In genomic region chr16:56608876-56609462, GRCh38 we compare ENCODE assay signal across 8 cellular contexts. TPM values are rescaled to one million over a fixed set of nuclear protein-coding genes. Genes with fewer than 3 reads are reported as not detected.
DNase-seq lines count a peak whose midpoint lies in the region; ATAC-seq, FAIRE-seq and TF ChIP-seq lines count a peak whose summit lies in the region.

No MANE protein-coding gene starts in this region.

- intact Hi-C loops in HepG2 (cut with micrococcal nuclease; ENCODE audit: unreplicated experiment): loop anchor here (2.0 to 10.0 kb wide), 3 partner anchors 18 to 256 kb away; partner anchors contain the start of genes MT1B, MT1F and SLC12A3
- intact Hi-C loops in thyroid gland (cut with DNase I): loop anchor here (5.0 to 10.0 kb wide), 2 partner anchors 78 to 94 kb away; no protein-coding TSS in a partner anchor

- DNase-seq in astrocyte of the hippocampus (ENCODE audit: low read depth, low spot score): peak; percentile 38
- DNase-seq in HepG2 (ENCODE audit: low spot score): no peak
- DNase-seq in thyroid gland: peak in 1 of 2 donors; percentile 22
- no peak for DNase-seq in NCI-H146 treated with DMSO at 0.1 percent for 48 hours (lab: John Stamatoyannopoulos, UW; ENCODE audit: unreplicated experiment)
- DNase-seq in HPDE6-E6E7 (ENCODE audit: extremely low spot score): no peak
- no peak for DNase-seq in KG1 (lab: John Stamatoyannopoulos, UW)

- TSS peak; percentile 98 for BruUV-seq in HepG2 (replicated peaks; lab: Mats Ljungman, UMichigan)

- WGBS in HUES64: 3% methylated on average over 19 of the region's 21 CpGs
- WGBS in HepG2 (ENCODE audit: low lambda C conversion rate): 2% methylated on average over 20 of the region's 21 CpGs
- 1 to 2% methylated on average over 21 of the region's 21 CpGs for WGBS in thyroid gland, 2 donors

- H3K9ac ChIP-seq in HUES64 (ENCODE audit: low read depth, low read length): no peak overlapping the region
- peak overlapping the region; percentile 68 for H3K9ac ChIP-seq in HepG2 (ENCODE audit: insufficient read depth, low read depth, low read length)

- H3K27me3 ChIP-seq in HUES64 (ENCODE audit: insufficient read depth, low read length) (peaks cover 92% of the 10 kb centered on the region), HepG2 (ENCODE audit: control insufficient read depth in 1 of 2, insufficient read depth in 2 of 2, low read length in 2 of 2) (no peaks in the 10 kb centered on the region; a peak in 1 of 5 replicates), thyroid gland (no peaks in the 10 kb centered on the region)

- H3K9me3 ChIP-seq in HUES64 (ENCODE audit: insufficient read depth, low read depth, low read length) (no peaks in the 10 kb centered on the region), HepG2 (ENCODE audit: low read length) (no peaks in the 10 kb centered on the region), thyroid gland (no peaks in the 10 kb centered on the region)

- in situ Hi-C loops in HepG2 (cut with HindIII; ENCODE audit: extremely low pct_ligation_motif_present, low pct_unique_long_range_greater_than_20kb): no loop called here

- H3K36me3 ChIP-seq in HUES64 (ENCODE audit: insufficient read depth, low read length) (no peaks in the 10 kb centered on the region), HepG2 (replicated peaks in 1 of 2; ENCODE audit: control insufficient read depth in 1 of 2, insufficient read depth in 2 of 2, low read length in 2 of 2) (no peaks in the 10 kb centered on the region), thyroid gland (no peaks in the 10 kb centered on the region)

- POLR2A ChIA-PET in HepG2 (lab: Yijun Ruan, JAX): interaction anchor here (0.7 to 5.3 kb wide), 12 partner anchors 16 to 395 kb away, joined by 3 to 83 read pairs (median 5); partner anchors contain the start of genes HERPUD1, MT1E, MT1F and MT1X

- no peak for ATAC-seq in HepG2

- TF ChIP-seq POLR2A in HepG2 (IDR thresholded peaks at IDR 0.05; ENCODE audit: insufficient read depth in 1 of 2, low read depth in 2 of 2, low read length in 2 of 2) (no peak), thyroid gland (IDR thresholded peaks at IDR 0.05) (no peak)

- H3K4me2 ChIP-seq in HepG2 (ENCODE audit: low read depth, low read length): peak overlapping the region; percentile 91

- TF ChIP-seq RAD21 in HepG2 (CRISPR knock-in tag; IDR thresholded peaks at IDR 0.05): no peak

- H2AFZ ChIP-seq in HepG2 (ENCODE audit: low read length): no peak overlapping the region

- H3K4me3 ChIP-seq in HUES64 (ENCODE audit: low read length) (peak overlapping the region; percentile 53), HepG2 (replicated peaks in 1 of 3; ENCODE audit: insufficient read depth in 1 of 3, low read depth in 2 of 3, low read length in 3 of 3) (peak overlapping the region; percentile 75 to 84 (median 76)), thyroid gland (replicated peaks in 1 of 3) (peak overlapping the region; percentile 61 to 67 (median 64))

- no peaks in the 10 kb centered on the region for H4K20me1 ChIP-seq in HepG2 (ENCODE audit: insufficient read depth, low read length)

- TF ChIP-seq CTCF in C4-2B (conservative IDR thresholded peaks at IDR 0.05): no peak; the same call in 1 of the 2 replicates
- TF ChIP-seq CTCF in HepG2 (CRISPR knock-in tag; IDR thresholded peaks at IDR 0.05): 0 out of 2 replicates have a peak, but pooled peaks have one; percentile 9
- no peak for TF ChIP-seq CTCF in thyroid gland (IDR thresholded peaks at IDR 0.05)

- CTCF ChIA-PET in HepG2 (lab: Yijun Ruan, JAX; ENCODE audit: low intra/inter-chr PET ratio, low total read pairs): no interaction called here

- H3K4me1 ChIP-seq in HUES64 (ENCODE audit: insufficient read depth, low read length): peaks cover 18% of the 10 kb centered on the region
- peaks cover 68% of the 10 kb centered on the region for H3K4me1 ChIP-seq in HepG2 (ENCODE audit: insufficient read depth, low read length)
- H3K4me1 ChIP-seq in thyroid gland: peaks cover 47 to 51% of the 10 kb centered on the region in 2 donors

- no peak for FAIRE-seq in HepG2 (lab: Jason Lieb, UNC)

- TF ChIP-seq EP300 in HepG2 (IDR thresholded peaks at IDR 0.05; ENCODE audit: low read depth in 2 of 2, low read length in 2 of 2) (no peak), HepG2 (CRISPR knock-in tag; IDR thresholded peaks at IDR 0.05; ENCODE audit: borderline replicate concordance) (no peak)

- H3K79me2 ChIP-seq in HepG2 (ENCODE audit: insufficient read depth, low read length): no peaks in the 10 kb centered on the region

- H3K27ac ChIP-seq in C4-2B (peak overlapping the region; percentile 79), HUES64 (ENCODE audit: low read depth, low read length) (no peak overlapping the region), HepG2 (ENCODE audit: extremely low read length, insufficient read depth, low read length) (peak overlapping the region; percentile 39), thyroid gland (peak overlapping the region; percentile 89 to 98 (median 97))

RNA-seq across cellular contexts. Expression of gene MT2A, which starts 0.6 kb away (rescaled TPM):
- 39.0 TPM for polyA plus RNA-seq in HUES64 (2013, experiment 1 of 2)
- polyA plus RNA-seq in HUES64 (2013, experiment 2 of 2): 49.8 TPM
- total RNA-seq in HepG2 (2016; rRNA removed; fragmentation: Illumina TruSeq; extraction: Trizol) (371 and 409 TPM in 2 replicates), thyroid gland (100 to 1,000 TPM in 1 of 4 donors, 10 to 100 TPM in 3; 42.8 to 285 (median 54.6) TPM)
- total RNA-seq in HepG2 (2016; cell fraction: cytosol; rRNA removed; fragmentation: Illumina TruSeq; extraction: Trizol; ENCODE audit: low read depth): 157 and 189 TPM in 2 replicates
- total RNA-seq in HepG2 (2016; cell fraction: insoluble cytoplasmic fraction; rRNA removed; fragmentation: Illumina TruSeq; extraction: Trizol): 352 and 408 TPM in 2 replicates
- total RNA-seq in HepG2 (2016; cell fraction: membrane; rRNA removed; fragmentation: Illumina TruSeq; extraction: Trizol): 229 and 245 TPM in 2 replicates
- 163 and 193 TPM in 2 replicates for total RNA-seq in HepG2 (2016; cell fraction: nucleus; rRNA removed; fragmentation: Illumina TruSeq; extraction: Trizol)
- polyA plus RNA-seq in HepG2 (2011; rRNA removed): 115 and 135 TPM in 2 replicates
- 73.7 and 154 TPM in 2 replicates for polyA plus RNA-seq in HepG2 (2011; cell fraction: cytosol; rRNA removed)
- 59.7 and 92.9 TPM in 2 replicates for polyA plus RNA-seq in HepG2 (2011; cell fraction: nucleus; rRNA removed)
- 238 and 414 TPM in 2 replicates for polyA plus RNA-seq in HepG2 (2012)
- polyA plus RNA-seq in HepG2 (2016; cell fraction: cytosol; fragmentation: Illumina TruSeq; extraction: Trizol; ENCODE audit: low read depth): 372 and 462 TPM in 2 replicates
- 827 and 1,007 TPM in 2 replicates for polyA plus RNA-seq in HepG2 (2016; cell fraction: insoluble cytoplasmic fraction; fragmentation: Illumina TruSeq; extraction: Trizol; ENCODE audit: low read depth)
- polyA plus RNA-seq in HepG2 (2016; cell fraction: membrane; fragmentation: Illumina TruSeq; extraction: Trizol; ENCODE audit: low read depth): 520 and 590 TPM in 2 replicates
- polyA plus RNA-seq in HepG2 (2016; cell fraction: nucleus; fragmentation: Illumina TruSeq; extraction: Trizol; ENCODE audit: insufficient read depth, low read depth): 496 and 540 TPM in 2 replicates
- 32.0 and 145 TPM in 2 replicates for polyA minus RNA-seq in HepG2 (2011; rRNA and poly(A)+ RNA removed; ENCODE audit: low replicate concordance)
- polyA minus RNA-seq in HepG2 (2011; cell fraction: cytosol; rRNA and poly(A)+ RNA removed): 123 and 174 TPM in 2 replicates
- 12.1 and 19.8 TPM in 2 replicates for polyA minus RNA-seq in HepG2 (2011; cell fraction: nucleus; rRNA and poly(A)+ RNA removed)

RNA-seq across cellular contexts. Expression of gene MT1E, which starts 16.6 kb away (rescaled TPM):
- polyA plus RNA-seq in HUES64 (2013, experiment 1 of 2): 13.2 TPM
- polyA plus RNA-seq in HUES64 (2013, experiment 2 of 2): 20.7 TPM
- total RNA-seq in HepG2 (2016; rRNA removed; fragmentation: Illumina TruSeq; extraction: Trizol) (1,072 and 1,398 TPM in 2 replicates), thyroid gland (1,000 to 10,000 TPM in 1 of 4 donors, 100 to 1,000 TPM in 3; 111 to 1,129 (median 368) TPM)
- total RNA-seq in HepG2 (2016; cell fraction: cytosol; rRNA removed; fragmentation: Illumina TruSeq; extraction: Trizol; ENCODE audit: low read depth): 449 and 580 TPM in 2 replicates
- 1,060 and 1,516 TPM in 2 replicates for total RNA-seq in HepG2 (2016; cell fraction: insoluble cytoplasmic fraction; rRNA removed; fragmentation: Illumina TruSeq; extraction: Trizol)
- 620 and 688 TPM in 2 replicates for total RNA-seq in HepG2 (2016; cell fraction: membrane; rRNA removed; fragmentation: Illumina TruSeq; extraction: Trizol)
- 375 and 428 TPM in 2 replicates for total RNA-seq in HepG2 (2016; cell fraction: nucleus; rRNA removed; fragmentation: Illumina TruSeq; extraction: Trizol)
- polyA plus RNA-seq in HepG2 (2011; rRNA removed): 65.7 and 110 TPM in 2 replicates
- 60.2 and 170 TPM in 2 replicates for polyA plus RNA-seq in HepG2 (2011; cell fraction: cytosol; rRNA removed)
- 44.6 and 58.6 TPM in 2 replicates for polyA plus RNA-seq in HepG2 (2011; cell fraction: nucleus; rRNA removed)
- polyA plus RNA-seq in HepG2 (2012): 41.0 and 60.0 TPM in 2 replicates
- polyA plus RNA-seq in HepG2 (2016; cell fraction: cytosol; fragmentation: Illumina TruSeq; extraction: Trizol; ENCODE audit: low read depth): 331 and 417 TPM in 2 replicates
- 916 and 1,090 TPM in 2 replicates for polyA plus RNA-seq in HepG2 (2016; cell fraction: insoluble cytoplasmic fraction; fragmentation: Illumina TruSeq; extraction: Trizol; ENCODE audit: low read depth)
- 493 and 496 TPM in 2 replicates for polyA plus RNA-seq in HepG2 (2016; cell fraction: membrane; fragmentation: Illumina TruSeq; extraction: Trizol; ENCODE audit: low read depth)
- polyA plus RNA-seq in HepG2 (2016; cell fraction: nucleus; fragmentation: Illumina TruSeq; extraction: Trizol; ENCODE audit: insufficient read depth, low read depth): 455 and 459 TPM in 2 replicates
- polyA minus RNA-seq in HepG2 (2011; rRNA and poly(A)+ RNA removed; ENCODE audit: low replicate concordance): 37.7 and 61.5 TPM in 2 replicates
- 10.3 and 29.3 TPM in 2 replicates for polyA minus RNA-seq in HepG2 (2011; cell fraction: cytosol; rRNA and poly(A)+ RNA removed)
- polyA minus RNA-seq in HepG2 (2011; cell fraction: nucleus; rRNA and poly(A)+ RNA removed): 4.0 and 4.5 TPM in 2 replicates

RNA-seq across cellular contexts. Expression of gene MT3, which starts 19.6 kb away (rescaled TPM):
- not detected for polyA plus RNA-seq in HUES64 (2013, experiment 1 of 2)
- polyA plus RNA-seq in HUES64 (2013, experiment 2 of 2): not detected
- total RNA-seq in HepG2 (2016; rRNA removed; fragmentation: Illumina TruSeq; extraction: Trizol) (not detected in 2 replicates), thyroid gland (not detected)
- total RNA-seq in HepG2 (2016; cell fraction: cytosol; rRNA removed; fragmentation: Illumina TruSeq; extraction: Trizol; ENCODE audit: low read depth): not detected in 2 replicates
- total RNA-seq in HepG2 (2016; cell fraction: insoluble cytoplasmic fraction; rRNA removed; fragmentation: Illumina TruSeq; extraction: Trizol): not detected in 2 replicates
- total RNA-seq in HepG2 (2016; cell fraction: membrane; rRNA removed; fragmentation: Illumina TruSeq; extraction: Trizol): not detected in 2 replicates
- not detected in 2 replicates for total RNA-seq in HepG2 (2016; cell fraction: nucleus; rRNA removed; fragmentation: Illumina TruSeq; extraction: Trizol)
- not detected in 2 replicates for polyA plus RNA-seq in HepG2 (2011; rRNA removed)
- polyA plus RNA-seq in HepG2 (2011; cell fraction: cytosol; rRNA removed): not detected in 2 replicates
- polyA plus RNA-seq in HepG2 (2011; cell fraction: nucleus; rRNA removed): not detected in 2 replicates
- polyA plus RNA-seq in HepG2 (2012): not detected in 2 replicates
- not detected in 2 replicates for polyA plus RNA-seq in HepG2 (2016; cell fraction: cytosol; fragmentation: Illumina TruSeq; extraction: Trizol; ENCODE audit: low read depth)
- polyA plus RNA-seq in HepG2 (2016; cell fraction: insoluble cytoplasmic fraction; fragmentation: Illumina TruSeq; extraction: Trizol; ENCODE audit: low read depth): not detected in 2 replicates
- polyA plus RNA-seq in HepG2 (2016; cell fraction: membrane; fragmentation: Illumina TruSeq; extraction: Trizol; ENCODE audit: low read depth): not detected in 2 replicates
- not detected in 2 replicates for polyA plus RNA-seq in HepG2 (2016; cell fraction: nucleus; fragmentation: Illumina TruSeq; extraction: Trizol; ENCODE audit: insufficient read depth, low read depth)
- polyA minus RNA-seq in HepG2 (2011; rRNA and poly(A)+ RNA removed; ENCODE audit: low replicate concordance): not detected in 2 replicates
- polyA minus RNA-seq in HepG2 (2011; cell fraction: cytosol; rRNA and poly(A)+ RNA removed): not detected in 2 replicates
- not detected in 2 replicates for polyA minus RNA-seq in HepG2 (2011; cell fraction: nucleus; rRNA and poly(A)+ RNA removed)

RNA-seq across cellular contexts. Expression of gene MT1M, which starts 23.5 kb away (rescaled TPM):
- polyA plus RNA-seq in HUES64 (2013, experiment 1 of 2): 1.1 TPM
- 1.1 TPM for polyA plus RNA-seq in HUES64 (2013, experiment 2 of 2)
- total RNA-seq in HepG2 (2016; rRNA removed; fragmentation: Illumina TruSeq; extraction: Trizol) (4.6 and 5.5 TPM in 2 replicates), thyroid gland (10 to 100 TPM in 3 of 4 donors, 1 to 10 TPM in 1; 7.1 to 45.5 (median 33.8) TPM)
- 3.8 and 10.7 TPM in 2 replicates for total RNA-seq in HepG2 (2016; cell fraction: cytosol; rRNA removed; fragmentation: Illumina TruSeq; extraction: Trizol; ENCODE audit: low read depth)
- total RNA-seq in HepG2 (2016; cell fraction: insoluble cytoplasmic fraction; rRNA removed; fragmentation: Illumina TruSeq; extraction: Trizol): 4.5 and 5.2 TPM in 2 replicates
- 4.8 and 6.1 TPM in 2 replicates for total RNA-seq in HepG2 (2016; cell fraction: membrane; rRNA removed; fragmentation: Illumina TruSeq; extraction: Trizol)
- 1.6 and 1.9 TPM in 2 replicates for total RNA-seq in HepG2 (2016; cell fraction: nucleus; rRNA removed; fragmentation: Illumina TruSeq; extraction: Trizol)
- polyA plus RNA-seq in HepG2 (2011; rRNA removed): not detected in 2 replicates
- polyA plus RNA-seq in HepG2 (2011; cell fraction: cytosol; rRNA removed): 0.17 TPM in 1 of 2 replicates, not detected in the other
- polyA plus RNA-seq in HepG2 (2011; cell fraction: nucleus; rRNA removed): not detected in 2 replicates
- not detected in 2 replicates for polyA plus RNA-seq in HepG2 (2012)
- 4.5 and 9.2 TPM in 2 replicates for polyA plus RNA-seq in HepG2 (2016; cell fraction: cytosol; fragmentation: Illumina TruSeq; extraction: Trizol; ENCODE audit: low read depth)
- polyA plus RNA-seq in HepG2 (2016; cell fraction: insoluble cytoplasmic fraction; fragmentation: Illumina TruSeq; extraction: Trizol; ENCODE audit: low read depth): 5.1 and 5.3 TPM in 2 replicates
- 4.1 and 7.0 TPM in 2 replicates for polyA plus RNA-seq in HepG2 (2016; cell fraction: membrane; fragmentation: Illumina TruSeq; extraction: Trizol; ENCODE audit: low read depth)
- polyA plus RNA-seq in HepG2 (2016; cell fraction: nucleus; fragmentation: Illumina TruSeq; extraction: Trizol; ENCODE audit: insufficient read depth, low read depth): 2.3 and 3.0 TPM in 2 replicates
- polyA minus RNA-seq in HepG2 (2011; rRNA and poly(A)+ RNA removed; ENCODE audit: low replicate concordance): not detected in 2 replicates
- polyA minus RNA-seq in HepG2 (2011; cell fraction: cytosol; rRNA and poly(A)+ RNA removed): not detected in 2 replicates
- not detected in 2 replicates for polyA minus RNA-seq in HepG2 (2011; cell fraction: nucleus; rRNA and poly(A)+ RNA removed)

RNA-seq across cellular contexts. Expression of gene MT1A, which starts 29.5 kb away (rescaled TPM):
- polyA plus RNA-seq in HUES64 (2013, experiment 1 of 2): 1.00 TPM
- not detected for polyA plus RNA-seq in HUES64 (2013, experiment 2 of 2)
- total RNA-seq in HepG2 (2016; rRNA removed; fragmentation: Illumina TruSeq; extraction: Trizol) (10.4 and 14.0 TPM in 2 replicates), thyroid gland (10 to 100 TPM in 3 of 4 donors, 1 to 10 TPM in 1; 7.1 to 23.6 (median 16.8) TPM)
- 1.2 and 6.7 TPM in 2 replicates for total RNA-seq in HepG2 (2016; cell fraction: cytosol; rRNA removed; fragmentation: Illumina TruSeq; extraction: Trizol; ENCODE audit: low read depth)
- total RNA-seq in HepG2 (2016; cell fraction: insoluble cytoplasmic fraction; rRNA removed; fragmentation: Illumina TruSeq; extraction: Trizol): 11.0 and 11.9 TPM in 2 replicates
- 3.9 and 4.7 TPM in 2 replicates for total RNA-seq in HepG2 (2016; cell fraction: membrane; rRNA removed; fragmentation: Illumina TruSeq; extraction: Trizol)
- total RNA-seq in HepG2 (2016; cell fraction: nucleus; rRNA removed; fragmentation: Illumina TruSeq; extraction: Trizol): 2.4 and 4.5 TPM in 2 replicates
- 4.8 and 8.3 TPM in 2 replicates for polyA plus RNA-seq in HepG2 (2011; rRNA removed)
- polyA plus RNA-seq in HepG2 (2011; cell fraction: cytosol; rRNA removed): 5.8 and 10.7 TPM in 2 replicates
- 2.9 and 3.7 TPM in 2 replicates for polyA plus RNA-seq in HepG2 (2011; cell fraction: nucleus; rRNA removed)
- 4.1 and 6.6 TPM in 2 replicates for polyA plus RNA-seq in HepG2 (2012)
- polyA plus RNA-seq in HepG2 (2016; cell fraction: cytosol; fragmentation: Illumina TruSeq; extraction: Trizol; ENCODE audit: low read depth): 3.5 TPM in 2 replicates
- 12.3 and 12.6 TPM in 2 replicates for polyA plus RNA-seq in HepG2 (2016; cell fraction: insoluble cytoplasmic fraction; fragmentation: Illumina TruSeq; extraction: Trizol; ENCODE audit: low read depth)
- polyA plus RNA-seq in HepG2 (2016; cell fraction: membrane; fragmentation: Illumina TruSeq; extraction: Trizol; ENCODE audit: low read depth): 6.3 and 7.2 TPM in 2 replicates
- polyA plus RNA-seq in HepG2 (2016; cell fraction: nucleus; fragmentation: Illumina TruSeq; extraction: Trizol; ENCODE audit: insufficient read depth, low read depth): 10.5 and 12.1 TPM in 2 replicates
- 9.5 TPM in 1 of 2 replicates, not detected in the other for polyA minus RNA-seq in HepG2 (2011; rRNA and poly(A)+ RNA removed; ENCODE audit: low replicate concordance)
- polyA minus RNA-seq in HepG2 (2011; cell fraction: cytosol; rRNA and poly(A)+ RNA removed): 2.8 TPM in 1 of 2 replicates, not detected in the other
- 1.5 TPM in 1 of 2 replicates, not detected in the other for polyA minus RNA-seq in HepG2 (2011; cell fraction: nucleus; rRNA and poly(A)+ RNA removed)
